Comparison of ENCODE assay signal across 18 cellular contexts in genomic region chr11:110160016-110160415, GRCh38.
DNase-seq lines count a peak whose midpoint lies in the region; ATAC-seq, FAIRE-seq and TF ChIP-seq lines count a peak whose summit lies in the region.
"Had no signal": no experiment of that assay in that cellular context is flagged by ENCODE, and none has a peak within 500 bp of the region (broad histone marks: within the 10 kb centered on the region; RNA-seq: fewer than 3 reads in every experiment).

No MANE protein-coding gene starts in this region.

- no peak for TF ChIP-seq CTCF in A673 (conservative IDR thresholded peaks at IDR 0.05; ENCODE audit: low read depth, low read length)
- no peak for TF ChIP-seq CTCF in bronchial epithelial cell (IDR thresholded peaks at IDR 0.05; ENCODE audit: insufficient read depth, low read length, severe bottlenecking)

- no peak overlapping the region for H3K4me3 ChIP-seq in A673 (ENCODE audit: low read depth, low read length, poor library complexity, severe bottlenecking)
- no peak overlapping the region for H3K4me3 ChIP-seq in bronchial epithelial cell (ENCODE audit: low read depth, low read length)
- H3K4me3 ChIP-seq: GM23338 had no signal

- BruUV-seq in A673 (replicated peaks; lab: Mats Ljungman, UMichigan), result no TSS peak

- CTCF ChIA-PET in A673 (lab: Charles Lee), result no interaction called here

- peaks cover 5% of the 10 kb centered on the region for H3K4me1 ChIP-seq in A673 (ENCODE audit: insufficient read depth, low read length, poor library complexity, severe bottlenecking)

- no peaks in the 10 kb centered on the region for H3K9me3 ChIP-seq in A673 (ENCODE audit: low read depth, low read length, poor library complexity, severe bottlenecking)
- H3K9me3 ChIP-seq: Caco-2 had no signal

- peaks cover 37% of the 10 kb centered on the region for H3K36me3 ChIP-seq in A673 (ENCODE audit: insufficient read depth, low read length, poor library complexity, severe bottlenecking)
- H3K36me3 ChIP-seq in bronchial epithelial cell (ENCODE audit: control insufficient read depth, insufficient read depth, low read length), result peaks cover 3% of the 10 kb centered on the region

- no peak for DNase-seq in A673 (ENCODE audit: low spot score)
- peak; percentile 36 for DNase-seq in HT1080 (ENCODE audit: low read depth)
- peak; percentile 15 for DNase-seq in bronchial epithelial cell (ENCODE audit: low read depth)
- DNase-seq in iris pigment epithelial cell (ENCODE audit: low read depth), result peak; percentile 77
- DNase-seq in T-helper 2 cell, result no peak
- DNase-seq in medulla oblongata (ENCODE audit: extremely low spot score), result no peak
- DNase-seq: 8988T, Caco-2, DMS53, Karpas-422, NCI-H2029, NCI-H510A treated with DMSO at 0.1 percent for 48 hours had no signal

- POLR2A ChIA-PET in A673 (lab: Charles Lee; ENCODE audit: low non-redundant PET), result no interaction called here

- peak overlapping the region; percentile 9 for H3K27ac ChIP-seq in A673 (ENCODE audit: low read depth, low read length, poor library complexity, severe bottlenecking)
- H3K27ac ChIP-seq: C4-2B had no signal

- ATAC-seq in HG03095 (IDR thresholded peaks at IDR 0.05; ENCODE audit: unreplicated experiment) (no peak), HG03354 (IDR thresholded peaks at IDR 0.05; ENCODE audit: poor library complexity, severe bottlenecking, unreplicated experiment) (no peak)
- ATAC-seq: GM23338 had no signal

- intact Hi-C loops in A673 (cut with micrococcal nuclease; ENCODE audit: unreplicated experiment), result no loop called here

- no peak for FAIRE-seq in bronchial epithelial cell (lab: Jason Lieb, UNC)
- FAIRE-seq: GM12891, GM19239 had no signal

- H3K27me3 ChIP-seq in A673 (replicated peaks; ENCODE audit: insufficient read depth, low read depth, low read length, poor library complexity) (no peaks in the 10 kb centered on the region), bronchial epithelial cell (ENCODE audit: control insufficient read depth, insufficient read depth, low read length) (no peaks in the 10 kb centered on the region)

Comparison
In these comparisons a context has a peak if more than half of its experiments do, and no peak if none do; other contexts are left out.
1. DNase-seq: peak in HT1080 (single experiment), bronchial epithelial cell (single experiment) and iris pigment epithelial cell (single experiment); none in A673 (single experiment), T-helper 2 cell (0 of 5) and medulla oblongata (single experiment).